In the genomic region with DNA sequence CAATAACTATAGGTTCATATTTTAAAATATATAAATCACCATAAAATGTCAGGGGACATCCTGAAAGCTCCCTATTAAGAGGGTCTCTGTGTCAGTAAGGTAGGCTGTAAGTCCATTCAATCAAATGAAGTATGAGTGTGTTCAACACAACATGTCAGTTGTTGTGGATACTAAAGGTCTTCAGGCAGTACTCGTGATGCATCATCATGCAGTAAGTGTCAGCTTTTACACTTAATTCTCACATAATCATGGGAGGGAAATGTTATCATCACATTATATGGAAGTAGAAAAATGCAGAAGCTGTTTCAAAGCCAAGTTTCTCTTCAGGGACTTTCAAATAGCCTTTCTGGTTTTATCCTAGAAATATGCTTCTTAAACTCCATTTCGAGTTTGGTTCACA, we compare ENCODE assay signal across 25 cellular contexts.
"Had no signal": no experiment of that assay in that cellular context is flagged by ENCODE, and none has a peak within 500 bp of the region (broad histone marks: within the 10 kb centered on the region; RNA-seq: fewer than 3 reads in every experiment).

No MANE protein-coding gene starts in this region.

- H3K27me3 ChIP-seq: gastroesophageal sphincter, hepatocyte, pancreas, stomach, transverse colon had no signal

- H3K27ac Mint-ChIP-seq: memory B cell, nephron, progenitor cell of endocrine pancreas had no signal

- H3K36me3 ChIP-seq: gastroesophageal sphincter, left ventricle myocardium inferior, lower lobe of right lung, pancreas, stomach, thoracic aorta, transverse colon had no signal

- H3K4me3 ChIP-seq: dorsolateral prefrontal cortex, gastroesophageal sphincter, hepatocyte, left ventricle myocardium inferior, lower lobe of right lung, pancreas, stomach, thoracic aorta, transverse colon had no signal

- H3K4me1 ChIP-seq: gastroesophageal sphincter, left ventricle myocardium inferior, lower lobe of right lung, pancreas, stomach, transverse colon had no signal

- H3K4me3 Mint-ChIP-seq: memory B cell, nephron had no signal

- H3K27ac ChIP-seq: gastroesophageal sphincter, hepatocyte, left ventricle myocardium inferior, lower lobe of right lung, pancreas, stomach, thoracic aorta, transverse colon had no signal

- H3K4me1 Mint-ChIP-seq: memory B cell, nephron had no signal

- DNase-seq: cortex of kidney; dorsolateral prefrontal cortex; effector memory CD4-positive, alpha-beta T cell; head of caudate nucleus; kidney; left cardiac atrium; left ventricle myocardium inferior; lower lobe of right lung; midbrain; occipital lobe; pancreas; right cardiac atrium; small intestine; stimulated activated CD4-positive, alpha-beta T cell treated with anti-CD3 and anti-CD28 coated beads, Interleukin-12 subunit alpha, Interleukin-12 subunit beta, amount 100 ng/mL, for 4 hours; stimulated activated naive CD4-positive, alpha-beta T cell; stomach; substantia nigra; transverse colon had no signal

- ATAC-seq: esophagus mucosa, gastroesophageal sphincter, lower lobe of right lung, pancreas, right cardiac atrium had no signal
